Comparison of ENCODE assay signal across 7 cellular contexts in genomic region chr14:20490563-20490962, GRCh38. TPM values are rescaled to one million over a fixed set of nuclear protein-coding genes. Genes with fewer than 3 reads are reported as not detected.
DNase-seq lines count a peak whose midpoint lies in the region; ATAC-seq lines count a peak whose summit lies in the region.
"Had no signal": no experiment of that assay in that cellular context is flagged by ENCODE, and none has a peak within 500 bp of the region (broad histone marks: within the 10 kb centered on the region; RNA-seq: fewer than 3 reads in every experiment).

No MANE protein-coding gene starts in this region.

- no peaks in the 10 kb centered on the region for H3K36me3 Mint-ChIP-seq in activated T-cell treated with anti-CD3 and anti-CD28 coated beads, Interleukin-2, amount 50 U/mL, for 24 hours (ENCODE audit: low read depth)
- no peaks in the 10 kb centered on the region for H3K36me3 Mint-ChIP-seq in naive B cell

- peaks cover 69% of the 10 kb centered on the region for H3K4me1 Mint-ChIP-seq in activated T-cell treated with anti-CD3 and anti-CD28 coated beads, Interleukin-2, amount 50 U/mL, for 24 hours (ENCODE audit: low read depth)
- H3K4me1 Mint-ChIP-seq in naive B cell: peaks cover 67 to 81% (median 69%) of the 10 kb centered on the region in 3 donors

- no peak for DNase-seq in activated T-cell treated with anti-CD3 and anti-CD28 coated beads, Interleukin-2, amount 50 U/mL, for 24 hours
- DNase-seq in activated T-cell treated with anti-CD3 and anti-CD28 coated beads for 4 hours (no peak), naive B cell (no peak), DMS114 treated with DMSO at 0.1 percent for 48 hours (lab: John Stamatoyannopoulos, UW; ENCODE audit: unreplicated experiment) (no peak)
- DNase-seq: foreskin melanocyte; NK-92 treated with Interleukin-12 subunit alpha and Interleukin-12 subunit beta, amount 100 ng/mL, for 24 hours; tibial artery had no signal

- H3K4me3 Mint-ChIP-seq in activated T-cell treated with anti-CD3 and anti-CD28 coated beads, Interleukin-2, amount 50 U/mL, for 24 hours: no peak overlapping the region
- peak overlapping the region in 7 of 8 donors; percentile 45 to 81 (median 75) for H3K4me3 Mint-ChIP-seq in naive B cell

- no peaks in the 10 kb centered on the region for H3K9me3 Mint-ChIP-seq in activated T-cell treated with anti-CD3 and anti-CD28 coated beads, Interleukin-2, amount 50 U/mL, for 24 hours
- H3K9me3 Mint-ChIP-seq in naive B cell: peaks cover 0 to 4% (median 0%) of the 10 kb centered on the region in 7 donors

- peak overlapping the region; percentile 9 for H3K27ac Mint-ChIP-seq in activated T-cell treated with anti-CD3 and anti-CD28 coated beads, Interleukin-2, amount 50 U/mL, for 24 hours
- peak overlapping the region; percentile 1 to 89 (median 60) for H3K27ac Mint-ChIP-seq in naive B cell

- no peaks in the 10 kb centered on the region for H3K27me3 Mint-ChIP-seq in activated T-cell treated with anti-CD3 and anti-CD28 coated beads, Interleukin-2, amount 50 U/mL, for 24 hours
- no peaks in the 10 kb centered on the region for H3K27me3 Mint-ChIP-seq in naive B cell

- no peak for ATAC-seq in naive B cell (ENCODE audit: low read depth in 2 of 2)

RNA-seq across cellular contexts. Expression of gene RNASE10, which starts 14.8 kb away (rescaled TPM):
- under 1 TPM in 3 of 6 donors, not detected in 3; 0.23 to 0.45 (median 0.37) TPM for polyA plus RNA-seq in naive B cell (ENCODE audit: low read depth in 6 of 6)

RNA-seq across cellular contexts. Expression of gene PNP, which starts 21.4 kb away (rescaled TPM):
- polyA plus RNA-seq in naive B cell (ENCODE audit: low read depth in 6 of 6): 10 to 100 TPM; 24.1 to 67.8 (median 52.4) TPM

RNA-seq across cellular contexts. Expression of gene PIP4P1, which starts 29.3 kb away (rescaled TPM):
- 10 to 100 TPM; 40.1 to 67.6 (median 50.4) TPM for polyA plus RNA-seq in naive B cell (ENCODE audit: low read depth in 6 of 6)

RNA-seq across cellular contexts. Expression of gene APEX1, which starts 35.5 kb away (rescaled TPM):
- 100 to 1,000 TPM; 129 to 187 (median 180) TPM for polyA plus RNA-seq in naive B cell (ENCODE audit: low read depth in 6 of 6)

RNA-seq across cellular contexts. Expression of gene OSGEP, which starts 36.0 kb away (rescaled TPM):
- polyA plus RNA-seq in naive B cell (ENCODE audit: low read depth in 6 of 6): 10 to 100 TPM; 57.5 to 87.9 (median 67.4) TPM
